22 cellular contexts compared by ENCODE assay signal in the genomic region with DNA sequence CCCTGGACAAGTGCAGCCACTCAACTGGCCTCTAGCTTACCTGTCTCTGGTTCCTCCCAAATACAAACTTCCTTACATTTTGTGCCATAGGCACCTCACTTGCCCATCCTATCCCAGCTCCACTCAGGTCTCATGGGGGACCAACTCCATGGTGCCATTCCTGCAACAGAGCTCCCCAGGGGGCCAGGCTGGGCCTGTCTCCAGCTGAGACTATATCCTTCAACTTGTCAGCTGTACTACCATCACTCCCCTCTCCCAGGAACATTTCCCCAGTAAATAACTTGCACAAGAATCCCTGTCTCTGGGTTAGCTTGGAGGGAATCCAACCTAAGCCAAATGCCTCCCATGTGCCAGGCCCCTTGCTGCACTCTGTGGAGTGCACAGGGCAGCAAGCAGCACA. TPM values are rescaled to one million over a fixed set of nuclear protein-coding genes. Genes with fewer than 3 reads are reported as not detected.
A peak's percentile ranks its signal among the peaks of the same experiment; 100 is the strongest.
DNase-seq lines count a peak whose midpoint lies in the region; ATAC-seq and TF ChIP-seq lines count a peak whose summit lies in the region.
"Had no signal": no experiment of that assay in that cellular context is flagged by ENCODE, and none has a peak within 500 bp of the region (broad histone marks: within the 10 kb centered on the region; RNA-seq: fewer than 3 reads in every experiment).

No MANE protein-coding gene starts in this region.

- no peaks in the 10 kb centered on the region for H3K9me3 ChIP-seq in esophagus muscularis mucosa
- H3K9me3 ChIP-seq: A549, Caco-2 had no signal

- DNase-seq in activated CD8-positive, alpha-beta T cell treated with anti-CD3 and anti-CD28 coated beads, Interleukin-2, amount 10 ng/mL, durations not matched to agents 7 days and 5 days: peak; percentile 3
- DNase-seq in activated CD8-positive, alpha-beta T cell treated with anti-CD3 and anti-CD28 coated beads for 36 hours: no peak
- DNase-seq in left ventricle myocardium superior (no peak), Right ventricle myocardium superior (no peak), esophagus muscularis mucosa (ENCODE audit: extremely low spot score) (peak; percentile 72), type B pancreatic cell (ENCODE audit: extremely low spot score, unreplicated experiment) (peak; percentile 47)
- DNase-seq: AML-193; CD4-positive, alpha-beta T cell; DMS153; DMS79; GDM1; HCEC 1CT; HFFc6 had no signal

- H3K27ac Mint-ChIP-seq in activated CD8-positive, alpha-beta T cell treated with anti-CD3 and anti-CD28 coated beads, Interleukin-2, amount 10 ng/mL, durations not matched to agents 7 days and 5 days: no peak overlapping the region
- H3K27ac Mint-ChIP-seq in activated CD8-positive, alpha-beta T cell treated with anti-CD3 and anti-CD28 coated beads for 36 hours: no peak overlapping the region
- no peak overlapping the region for H3K27ac Mint-ChIP-seq in type B pancreatic cell
- H3K27ac Mint-ChIP-seq: CD4-positive, alpha-beta T cell; HFFc6 had no signal

- intact Hi-C loops in activated CD8-positive, alpha-beta T cell treated with anti-CD3 and anti-CD28 coated beads for 36 hours (cut with micrococcal nuclease): no loop called here
- intact Hi-C loops in left ventricle myocardium superior (cut with micrococcal nuclease) (no loop called here), Right ventricle myocardium superior (cut with DNase I) (no loop called here), esophagus muscularis mucosa (cut with DNase I) (no loop called here)

- H3K9me3 Mint-ChIP-seq in activated CD8-positive, alpha-beta T cell treated with anti-CD3 and anti-CD28 coated beads, Interleukin-2, amount 10 ng/mL, durations not matched to agents 7 days and 5 days (ENCODE audit: insufficient read depth): no peaks in the 10 kb centered on the region
- no peaks in the 10 kb centered on the region for H3K9me3 Mint-ChIP-seq in activated CD8-positive, alpha-beta T cell treated with anti-CD3 and anti-CD28 coated beads for 36 hours
- no peaks in the 10 kb centered on the region for H3K9me3 Mint-ChIP-seq in type B pancreatic cell
- H3K9me3 Mint-ChIP-seq: CD4-positive, alpha-beta T cell; HFFc6 had no signal

- H3K4me1 ChIP-seq in esophagus muscularis mucosa: no peaks in the 10 kb centered on the region
- H3K4me1 ChIP-seq: A549, Caco-2 had no signal

- no peak overlapping the region for H3K27ac ChIP-seq in esophagus muscularis mucosa (replicated peaks in 1 of 4)
- H3K27ac ChIP-seq: 22Rv1, A549, C4-2B had no signal

- no peak for TF ChIP-seq POLR2A in esophagus muscularis mucosa (IDR thresholded peaks at IDR 0.05; ENCODE audit: low read depth)

- no peak for TF ChIP-seq CTCF in activated CD8-positive, alpha-beta T cell treated with anti-CD3 and anti-CD28 coated beads for 36 hours (IDR thresholded peaks at IDR 0.05)
- no peak for TF ChIP-seq CTCF in esophagus muscularis mucosa (IDR thresholded peaks at IDR 0.05)
- TF ChIP-seq CTCF in type B pancreatic cell (conservative IDR thresholded peaks at IDR 0.05): no peak

- H3K27me3 Mint-ChIP-seq in activated CD8-positive, alpha-beta T cell treated with anti-CD3 and anti-CD28 coated beads, Interleukin-2, amount 10 ng/mL, durations not matched to agents 7 days and 5 days (ENCODE audit: low read depth): peaks cover under 1% of the 10 kb centered on the region
- H3K27me3 Mint-ChIP-seq in activated CD8-positive, alpha-beta T cell treated with anti-CD3 and anti-CD28 coated beads for 36 hours: no peaks in the 10 kb centered on the region
- peaks cover 4% of the 10 kb centered on the region for H3K27me3 Mint-ChIP-seq in type B pancreatic cell

- TF ChIP-seq EP300 in esophagus muscularis mucosa (IDR thresholded peaks at IDR 0.05): no peak

- no peaks in the 10 kb centered on the region for H3K27me3 ChIP-seq in esophagus muscularis mucosa

- H3K36me3 ChIP-seq in esophagus muscularis mucosa: no peaks in the 10 kb centered on the region

- H3K4me1 Mint-ChIP-seq in activated CD8-positive, alpha-beta T cell treated with anti-CD3 and anti-CD28 coated beads, Interleukin-2, amount 10 ng/mL, durations not matched to agents 7 days and 5 days (ENCODE audit: low read depth): no peaks in the 10 kb centered on the region
- no peaks in the 10 kb centered on the region for H3K4me1 Mint-ChIP-seq in activated CD8-positive, alpha-beta T cell treated with anti-CD3 and anti-CD28 coated beads for 36 hours (ENCODE audit: low read depth)
- H3K4me1 Mint-ChIP-seq in type B pancreatic cell (ENCODE audit: unreplicated experiment): no peaks in the 10 kb centered on the region

- H3K4me3 ChIP-seq in esophagus muscularis mucosa: no peak overlapping the region
- H3K4me3 ChIP-seq: A549 had no signal

- no peaks in the 10 kb centered on the region for H3K36me3 Mint-ChIP-seq in activated CD8-positive, alpha-beta T cell treated with anti-CD3 and anti-CD28 coated beads, Interleukin-2, amount 10 ng/mL, durations not matched to agents 7 days and 5 days (ENCODE audit: low read depth)
- no peaks in the 10 kb centered on the region for H3K36me3 Mint-ChIP-seq in activated CD8-positive, alpha-beta T cell treated with anti-CD3 and anti-CD28 coated beads for 36 hours (ENCODE audit: low read depth)
- H3K36me3 Mint-ChIP-seq in type B pancreatic cell: no peaks in the 10 kb centered on the region

- H3K4me3 Mint-ChIP-seq in activated CD8-positive, alpha-beta T cell treated with anti-CD3 and anti-CD28 coated beads, Interleukin-2, amount 10 ng/mL, durations not matched to agents 7 days and 5 days: no peak overlapping the region
- H3K4me3 Mint-ChIP-seq in activated CD8-positive, alpha-beta T cell treated with anti-CD3 and anti-CD28 coated beads for 36 hours: no peak overlapping the region
- H3K4me3 Mint-ChIP-seq in type B pancreatic cell: no peak overlapping the region
- H3K4me3 Mint-ChIP-seq: CD4-positive, alpha-beta T cell; HFFc6 had no signal

- no peak for ATAC-seq in activated CD8-positive, alpha-beta T cell treated with anti-CD3 and anti-CD28 coated beads, Interleukin-2, amount 10 ng/mL, durations not matched to agents 7 days and 5 days
- no peak for ATAC-seq in activated CD8-positive, alpha-beta T cell treated with anti-CD3 and anti-CD28 coated beads for 36 hours
- ATAC-seq in left ventricle myocardium superior (peak; percentile 38), Right ventricle myocardium superior (ENCODE audit: poor library complexity) (no peak), GM21447 (IDR thresholded peaks at IDR 0.05; ENCODE audit: unreplicated experiment) (no peak), GM18870 (IDR thresholded peaks at IDR 0.05; ENCODE audit: unreplicated experiment) (no peak)
- ATAC-seq: A549 had no signal

- POLR2A ChIA-PET in activated CD8-positive, alpha-beta T cell treated with anti-CD3 and anti-CD28 coated beads, Interleukin-2, amount 10 ng/mL, durations not matched to agents 7 days and 5 days (lab: Charles Lee): no interaction called here
- POLR2A ChIA-PET in activated CD8-positive, alpha-beta T cell treated with anti-CD3 and anti-CD28 coated beads for 36 hours (lab: Charles Lee): no interaction called here

- CTCF ChIA-PET in activated CD8-positive, alpha-beta T cell treated with anti-CD3 and anti-CD28 coated beads, Interleukin-2, amount 10 ng/mL, durations not matched to agents 7 days and 5 days (lab: Charles Lee): no interaction called here
- CTCF ChIA-PET in activated CD8-positive, alpha-beta T cell treated with anti-CD3 and anti-CD28 coated beads for 36 hours (lab: Charles Lee): no interaction called here

RNA-seq across cellular contexts. Expression of gene FRMPD2, which starts 33.2 kb away (rescaled TPM):
- total RNA-seq in activated CD8-positive, alpha-beta T cell treated with anti-CD3 and anti-CD28 coated beads, Interleukin-2, amount 10 ng/mL, durations not matched to agents 7 days and 5 days: not detected
- total RNA-seq in activated CD8-positive, alpha-beta T cell treated with anti-CD3 and anti-CD28 coated beads for 36 hours: not detected
- total RNA-seq in left ventricle myocardium superior (not detected), Right ventricle myocardium superior (0.11 TPM), esophagus muscularis mucosa (not detected), type B pancreatic cell (ENCODE audit: low replicate concordance) (0.80 and 1.1 TPM in 2 replicates)
- total RNA-seq: Caco-2; CD4-positive, alpha-beta T cell; Daoy; H4; HFFc6; HT-29 had no signal

Comparison
In these comparisons a context has a peak if more than half of its experiments do, and no peak if none do; other contexts are left out.
1. DNase-seq: peak in activated CD8-positive, alpha-beta T cell treated with anti-CD3 and anti-CD28 coated beads, Interleukin-2, amount 10 ng/mL, durations not matched to agents 7 days and 5 days (single experiment), esophagus muscularis mucosa (single experiment) and type B pancreatic cell (single experiment); none in activated CD8-positive, alpha-beta T cell treated with anti-CD3 and anti-CD28 coated beads for 36 hours (single experiment), left ventricle myocardium superior (single experiment) and Right ventricle myocardium superior (single experiment).